ENCODE assay signal across 1 cellular context in genomic region chr16:74745109-74745615, GRCh38.
TF ChIP-seq lines count a peak whose summit lies in the region.

No MANE protein-coding gene starts in this region.

TF ChIP-seq in H1, 55 proteins besides CTCF, POLR2A, EP300 and RAD21:
- TF ChIP-seq ATF2 (IDR thresholded peaks at IDR 0.05; ENCODE audit: low read length) (no peak), POLR2AphosphoS5 (IDR thresholded peaks at IDR 0.05; ENCODE audit: low read depth, low read length) (no peak), SP4 (IDR thresholded peaks at IDR 0.05; ENCODE audit: low read length) (no peak), GABPA (IDR thresholded peaks at IDR 0.05; ENCODE audit: borderline replicate concordance, insufficient read depth, low read length) (no peak), PHF8 (conservative IDR thresholded peaks at IDR 0.05; ENCODE audit: low read depth, low read length) (no peak), RNF2 (IDR thresholded peaks at IDR 0.05; ENCODE audit: borderline replicate concordance, low read depth, low read length, missing control alignments, poor library complexity, severe bottlenecking) (no peak), NRF1 (IDR thresholded peaks at IDR 0.05; ENCODE audit: low read depth, low read length) (no peak), MAX (IDR thresholded peaks at IDR 0.05) (no peak), CBX8 (IDR thresholded peaks at IDR 0.05; ENCODE audit: borderline replicate concordance, low read depth, low read length) (no peak), MAFK (IDR thresholded peaks at IDR 0.05; ENCODE audit: low read depth, low read length) (no peak), CTBP2 (IDR thresholded peaks at IDR 0.05; ENCODE audit: borderline replicate concordance, insufficient read depth, insufficient read length, low read length) (no peak), CBX5 (IDR thresholded peaks at IDR 0.05; ENCODE audit: low read depth, low read length) (no peak), HDAC2 (IDR thresholded peaks at IDR 0.05; ENCODE audit: borderline replicate concordance in 1 of 2, low read depth in 2 of 2, low read length in 2 of 2) (no peak), RFX5 (IDR thresholded peaks at IDR 0.05; ENCODE audit: borderline replicate concordance, low read depth, low read length) (no peak), SIX5 (IDR thresholded peaks at IDR 0.05; ENCODE audit: low read depth, low read length) (no peak)
